Comparison of ENCODE assay signal across 8 cellular contexts in genomic region chr11:66616379-66617147, GRCh38. TPM values are rescaled to one million over a fixed set of nuclear protein-coding genes. Genes with fewer than 3 reads are reported as not detected.
DNase-seq lines count a peak whose midpoint lies in the region; ATAC-seq and TF ChIP-seq lines count a peak whose summit lies in the region.

Gene RBM14, plus strand, starts transcription at chr11:66616630. Its CDS starts 91 bp downstream, at chr11:66616721.

- H3K4me3 ChIP-seq in choroid plexus epithelial cell (ENCODE audit: low read depth, low read length): peak within 1 kb of the TSS; percentile 97

- CTCF ChIA-PET in activated CD4-positive, alpha-beta T cell treated with anti-CD3 and anti-CD28 coated beads for 36 hours (lab: Charles Lee): interaction anchor here (0.6 to 1.3 kb wide), 4 partner anchors 22 to 144 kb away, joined by 3 to 6 read pairs (median 4); partner anchors contain the start of genes RBM4 and RBM4B

- intact Hi-C loops in activated CD4-positive, alpha-beta T cell treated with anti-CD3 and anti-CD28 coated beads for 36 hours (cut with DNase I, micrococcal nuclease): loop anchor here (1.0 to 5.0 kb wide), 21 partner anchors 22 to 892 kb away; partner anchors contain the start of genes ACTN3 (in 2 of the 2), CCDC87 (in 2 of the 2), CCS (in 2 of the 2) and DPP3 (in 2 of the 2)

- DNase-seq in Ammon's horn (ENCODE audit: low spot score) (peak; percentile 99), GM19238 (ENCODE audit: insufficient read length, low spot score) (peak; percentile 98), NCI-H524 (lab: John Stamatoyannopoulos, UW) (peak; percentile 99), choroid plexus epithelial cell (ENCODE audit: low read depth) (peak; percentile 99), kidney glomerular epithelial cell (lab: John Stamatoyannopoulos, UW) (peak; percentile 97)
- DNase-seq in activated CD4-positive, alpha-beta T cell treated with anti-CD3 and anti-CD28 coated beads for 36 hours: peak; percentile 99
- DNase-seq in stimulated activated CD4-positive, alpha-beta T cell treated with anti-CD3 and anti-CD28 coated beads, Interleukin-1b, Interleukin-23, amount 100 ng/mL, for 1 hour (ENCODE audit: low read depth in 2 of 2): peak; percentile 87 to 95

- TF ChIP-seq CTCF in choroid plexus epithelial cell (conservative IDR thresholded peaks at IDR 0.05; ENCODE audit: low read depth, low read length): no peak

- H3K4me3 Mint-ChIP-seq in activated CD4-positive, alpha-beta T cell treated with anti-CD3 and anti-CD28 coated beads for 36 hours: peak within 1 kb of the TSS; percentile 89

- H3K27me3 Mint-ChIP-seq in activated CD4-positive, alpha-beta T cell treated with anti-CD3 and anti-CD28 coated beads for 36 hours: no peaks in the 10 kb centered on the region

- H3K27ac Mint-ChIP-seq in activated CD4-positive, alpha-beta T cell treated with anti-CD3 and anti-CD28 coated beads for 36 hours: peak within 1 kb of the TSS; percentile 97

- peaks cover 31% of the 10 kb centered on the region for H3K4me1 Mint-ChIP-seq in activated CD4-positive, alpha-beta T cell treated with anti-CD3 and anti-CD28 coated beads for 36 hours

- H3K9me3 Mint-ChIP-seq in activated CD4-positive, alpha-beta T cell treated with anti-CD3 and anti-CD28 coated beads for 36 hours (ENCODE audit: low read depth): no peaks in the 10 kb centered on the region

- peak; percentile 88 for ATAC-seq in HG03442 (IDR thresholded peaks at IDR 0.05; ENCODE audit: unreplicated experiment)
- peak; percentile 98 for ATAC-seq in activated CD4-positive, alpha-beta T cell treated with anti-CD3 and anti-CD28 coated beads for 36 hours

- peaks cover 57% of the 10 kb centered on the region for H3K36me3 Mint-ChIP-seq in activated CD4-positive, alpha-beta T cell treated with anti-CD3 and anti-CD28 coated beads for 36 hours (ENCODE audit: low read depth)

- POLR2A ChIA-PET in activated CD4-positive, alpha-beta T cell treated with anti-CD3 and anti-CD28 coated beads for 36 hours (lab: Charles Lee): interaction anchor here (0.5 to 2.4 kb wide), 17 partner anchors 8 to 300 kb away, joined by 3 to 44 read pairs (median 4); partner anchors contain the start of genes CCDC87, CCS, CD248 and MRPL11

RNA-seq across cellular contexts. Expression of gene RBM14, which starts in this region (rescaled TPM):
- 100 to 1,000 TPM; 122 to 137 TPM for total RNA-seq in activated CD4-positive, alpha-beta T cell treated with anti-CD3 and anti-CD28 coated beads for 36 hours

Comparison
In these comparisons a context has a peak if more than half of its experiments do, and no peak if none do; other contexts are left out.
1. Peak in every context shown above with its lines: DNase-seq, ATAC-seq and H3K4me3 ChIP-seq.